8 cellular contexts compared by ENCODE assay signal in genomic region chr10:114470956-114471905, GRCh38.
DNase-seq lines count a peak whose midpoint lies in the region; ATAC-seq and TF ChIP-seq lines count a peak whose summit lies in the region.

No MANE protein-coding gene starts in this region.

- H4K20me1 ChIP-seq in OCI-LY1 (ENCODE audit: insufficient read depth, low read length), result no peaks in the 10 kb centered on the region

- peak; percentile 30 for DNase-seq in DMS114 treated with DMSO at 0.1 percent for 48 hours (lab: John Stamatoyannopoulos, UW; ENCODE audit: unreplicated experiment)
- DNase-seq in HK-2 (ENCODE audit: unreplicated experiment), result peak; percentile 49
- peak; percentile 71 for DNase-seq in activated T-cell treated with anti-CD3 and anti-CD28 coated beads, Interleukin-2, amount 50 U/mL, for 24 hours
- no peak for DNase-seq in esophagus squamous epithelium (lab: John Stamatoyannopoulos, UW)
- peak; percentile 49 for DNase-seq in neural crest cell (ENCODE audit: low read depth, low spot score)
- peak; percentile 48 for DNase-seq in stromal cell of bone marrow (ENCODE audit: low read depth)

- peak; percentile 95 for ATAC-seq in GM21360 (IDR thresholded peaks at IDR 0.05; ENCODE audit: unreplicated experiment)

- H3K4me3 Mint-ChIP-seq in activated T-cell treated with anti-CD3 and anti-CD28 coated beads, Interleukin-2, amount 50 U/mL, for 24 hours, result no peak overlapping the region
- no peak overlapping the region for H3K4me3 Mint-ChIP-seq in neural crest cell

- H3K9me2 ChIP-seq in OCI-LY1 (ENCODE audit: low read depth, low read length), result no peaks in the 10 kb centered on the region

- no peaks in the 10 kb centered on the region for H3F3A ChIP-seq in OCI-LY1 (ENCODE audit: insufficient read depth, low read length)

- H3K4me3 ChIP-seq in OCI-LY1 (ENCODE audit: low read depth, low read length, poor library complexity, severe bottlenecking), result no peak overlapping the region
- H3K4me3 ChIP-seq in esophagus squamous epithelium, result no peak overlapping the region

- H3K36me3 Mint-ChIP-seq in activated T-cell treated with anti-CD3 and anti-CD28 coated beads, Interleukin-2, amount 50 U/mL, for 24 hours (ENCODE audit: low read depth), result peaks cover 52% of the 10 kb centered on the region
- no peaks in the 10 kb centered on the region for H3K36me3 Mint-ChIP-seq in neural crest cell (ENCODE audit: low read depth)

- H2AFZ ChIP-seq in OCI-LY1 (ENCODE audit: low read length), result no peak overlapping the region

- H3K79me2 ChIP-seq in OCI-LY1 (ENCODE audit: insufficient read depth, low read length), result no peaks in the 10 kb centered on the region

- H3K4me2 ChIP-seq in OCI-LY1 (ENCODE audit: low read length), result no peak overlapping the region

- H3K4me1 Mint-ChIP-seq in activated T-cell treated with anti-CD3 and anti-CD28 coated beads, Interleukin-2, amount 50 U/mL, for 24 hours (ENCODE audit: low read depth), result peaks cover 31% of the 10 kb centered on the region
- H3K4me1 Mint-ChIP-seq in neural crest cell, result peaks cover 7% of the 10 kb centered on the region

- no peaks in the 10 kb centered on the region for H3K27me3 Mint-ChIP-seq in activated T-cell treated with anti-CD3 and anti-CD28 coated beads, Interleukin-2, amount 50 U/mL, for 24 hours
- no peaks in the 10 kb centered on the region for H3K27me3 Mint-ChIP-seq in neural crest cell (ENCODE audit: low read depth)

- peaks cover 11% of the 10 kb centered on the region; the same call in 1 of the 2 replicates for H3K36me3 ChIP-seq in OCI-LY1 (ENCODE audit: insufficient read depth, low read length)
- H3K36me3 ChIP-seq in esophagus squamous epithelium, result peaks cover 0 to 75% (median 3%) of the 10 kb centered on the region in 3 donors

- intact Hi-C loops in esophagus squamous epithelium (cut with DNase I), result loop anchor here (5.0 to 10.0 kb wide), 3 partner anchors 76 to 306 kb away; no protein-coding TSS in a partner anchor

- H3K4me1 ChIP-seq in OCI-LY1 (ENCODE audit: insufficient read depth, low read length, severe bottlenecking), result peaks cover 16% of the 10 kb centered on the region
- peaks cover 0 to 27% (median 0%) of the 10 kb centered on the region in 3 donors for H3K4me1 ChIP-seq in esophagus squamous epithelium

- no peaks in the 10 kb centered on the region for H3K9me3 Mint-ChIP-seq in activated T-cell treated with anti-CD3 and anti-CD28 coated beads, Interleukin-2, amount 50 U/mL, for 24 hours
- no peaks in the 10 kb centered on the region for H3K9me3 Mint-ChIP-seq in neural crest cell

- no peak for TF ChIP-seq POLR2A in esophagus squamous epithelium (IDR thresholded peaks at IDR 0.05)

- no peaks in the 10 kb centered on the region for H3K27me3 ChIP-seq in OCI-LY1 (ENCODE audit: insufficient read depth, low read length)
- no peaks in the 10 kb centered on the region for H3K27me3 ChIP-seq in esophagus squamous epithelium

- peak overlapping the region; percentile 67 for H3K27ac Mint-ChIP-seq in activated T-cell treated with anti-CD3 and anti-CD28 coated beads, Interleukin-2, amount 50 U/mL, for 24 hours
- H3K27ac Mint-ChIP-seq in neural crest cell (ENCODE audit: unreplicated experiment), result peak overlapping the region; percentile 25

- H3K27ac ChIP-seq in OCI-LY1 (ENCODE audit: low read depth, low read length, poor library complexity, severe bottlenecking) (peak overlapping the region; percentile 53), esophagus squamous epithelium (peak overlapping the region in 2 of 4 donors; percentile 34 to 58)

- TF ChIP-seq CTCF in OCI-LY1 (IDR thresholded peaks at IDR 0.05; ENCODE audit: low read length), result peak; percentile 75
- TF ChIP-seq CTCF in esophagus squamous epithelium (IDR thresholded peaks at IDR 0.05), result peak; percentile 82 to 93 (median 89)
- peak; percentile 96 for TF ChIP-seq CTCF in neural crest cell (conservative IDR thresholded peaks at IDR 0.05)

- H3K9ac ChIP-seq in OCI-LY1 (ENCODE audit: low read length), result no peak overlapping the region

- H3K9me3 ChIP-seq in OCI-LY1 (ENCODE audit: low read length), result no peaks in the 10 kb centered on the region
- H3K9me3 ChIP-seq in esophagus squamous epithelium, result no peaks in the 10 kb centered on the region

- WGBS in esophagus squamous epithelium, 2 donors, result 35 to 38% methylated on average over 11 of the region's 11 CpGs
